In genomic region chr10:90635111-90635798, GRCh38 we compare ENCODE assay signal across 16 cellular contexts.
"Had no signal": no experiment of that assay in that cellular context is flagged by ENCODE, and none has a peak within 500 bp of the region (broad histone marks: within the 10 kb centered on the region; RNA-seq: fewer than 3 reads in every experiment).

No MANE protein-coding gene starts in this region.

- H3K9me3 Mint-ChIP-seq: activated CD4-positive, alpha-beta memory T cell treated with anti-CD3 and anti-CD28 coated beads for 36 hours; activated naive CD8-positive, alpha-beta T cell treated with anti-CD3 and anti-CD28 coated beads for 36 hours had no signal

- H3K4me3 ChIP-seq: breast epithelium, dorsolateral prefrontal cortex, lower lobe of right lung, suprapubic skin, upper lobe of left lung had no signal

- DNase-seq: activated CD4-positive, alpha-beta memory T cell treated with anti-CD3 and anti-CD28 coated beads for 36 hours; activated gamma-delta T cell; activated naive CD8-positive, alpha-beta T cell treated with anti-CD3 and anti-CD28 coated beads for 36 hours; activated T-cell treated with anti-CD3 and anti-CD28 coated beads, Interleukin-2, amount 50 U/mL, for 4 hours; dorsolateral prefrontal cortex; immature natural killer cell; lower lobe of right lung; midbrain; naive thymus-derived CD4-positive, alpha-beta T cell; stimulated activated naive CD4-positive, alpha-beta T cell treated with Interleukin-2 at 50 U/mL for 16 hours; T-helper 9 cell had no signal

- H3K9me3 ChIP-seq: breast epithelium, lower lobe of right lung, suprapubic skin, upper lobe of left lung had no signal

- H3K4me1 ChIP-seq: breast epithelium, lower lobe of right lung, suprapubic skin, upper lobe of left lung had no signal

- H3K27me3 Mint-ChIP-seq: activated CD4-positive, alpha-beta memory T cell treated with anti-CD3 and anti-CD28 coated beads for 36 hours; progenitor cell of endocrine pancreas had no signal

- ATAC-seq: activated T-cell treated with anti-CD3 and anti-CD28 coated beads, Interleukin-2, amount 50 U/mL, for 4 hours; lower lobe of right lung; naive thymus-derived CD4-positive, alpha-beta T cell; sciatic nerve had no signal

- H3K4me3 Mint-ChIP-seq: activated CD4-positive, alpha-beta memory T cell treated with anti-CD3 and anti-CD28 coated beads for 36 hours; activated naive CD8-positive, alpha-beta T cell treated with anti-CD3 and anti-CD28 coated beads for 36 hours; activated T-cell treated with anti-CD3 and anti-CD28 coated beads, Interleukin-2, amount 50 U/mL, for 4 hours; immature natural killer cell; naive thymus-derived CD4-positive, alpha-beta T cell had no signal

- H3K36me3 Mint-ChIP-seq: activated CD4-positive, alpha-beta memory T cell treated with anti-CD3 and anti-CD28 coated beads for 36 hours; activated naive CD8-positive, alpha-beta T cell treated with anti-CD3 and anti-CD28 coated beads for 36 hours; immature natural killer cell; naive thymus-derived CD4-positive, alpha-beta T cell had no signal

- H3K27ac Mint-ChIP-seq: activated CD4-positive, alpha-beta memory T cell treated with anti-CD3 and anti-CD28 coated beads for 36 hours; activated naive CD8-positive, alpha-beta T cell treated with anti-CD3 and anti-CD28 coated beads for 36 hours; immature natural killer cell; naive thymus-derived CD4-positive, alpha-beta T cell; progenitor cell of endocrine pancreas had no signal

- H3K36me3 ChIP-seq: breast epithelium, lower lobe of right lung, suprapubic skin, upper lobe of left lung had no signal

- H3K27ac ChIP-seq: breast epithelium, dorsolateral prefrontal cortex, lower lobe of right lung, suprapubic skin, upper lobe of left lung had no signal

- H3K4me1 Mint-ChIP-seq: activated naive CD8-positive, alpha-beta T cell treated with anti-CD3 and anti-CD28 coated beads for 36 hours; immature natural killer cell; naive thymus-derived CD4-positive, alpha-beta T cell had no signal

- H3K27me3 ChIP-seq: breast epithelium, dorsolateral prefrontal cortex, suprapubic skin, upper lobe of left lung had no signal
